20 cellular contexts compared by ENCODE assay signal in genomic region chr20:41446471-41446870, GRCh38.
DNase-seq lines count a peak whose midpoint lies in the region; ATAC-seq and TF ChIP-seq lines count a peak whose summit lies in the region.
"Had no signal": no experiment of that assay in that cellular context is flagged by ENCODE, and none has a peak within 500 bp of the region (broad histone marks: within the 10 kb centered on the region; RNA-seq: fewer than 3 reads in every experiment).

No MANE protein-coding gene starts in this region.

- no peaks in the 10 kb centered on the region for H3K9me3 Mint-ChIP-seq in activated naive CD8-positive, alpha-beta T cell treated with anti-CD3 and anti-CD28 coated beads for 36 hours
- no peaks in the 10 kb centered on the region for H3K9me3 Mint-ChIP-seq in activated naive CD8-positive, alpha-beta T cell treated with anti-CD3 and anti-CD28 coated beads, Interleukin-2, amount 50 U/mL, for 24 hours
- H3K9me3 Mint-ChIP-seq in neural crest cell, result no peaks in the 10 kb centered on the region
- no peaks in the 10 kb centered on the region for H3K9me3 Mint-ChIP-seq in effector memory CD8-positive, alpha-beta T cell
- H3K9me3 Mint-ChIP-seq: CD4-positive, CD25-positive, alpha-beta regulatory T cell; CD8-positive, alpha-beta T cell; HFFc6 had no signal

- peaks cover 92% of the 10 kb centered on the region for H3K36me3 ChIP-seq in suprapubic skin

- TF ChIP-seq POLR2A in suprapubic skin (IDR thresholded peaks at IDR 0.05), result no peak

- H3K27ac Mint-ChIP-seq in activated naive CD8-positive, alpha-beta T cell treated with anti-CD3 and anti-CD28 coated beads for 36 hours, result peak overlapping the region; percentile 3
- H3K27ac Mint-ChIP-seq in activated naive CD8-positive, alpha-beta T cell treated with anti-CD3 and anti-CD28 coated beads, Interleukin-2, amount 50 U/mL, for 24 hours, result no peak overlapping the region
- H3K27ac Mint-ChIP-seq in neural crest cell (ENCODE audit: unreplicated experiment), result peak overlapping the region; percentile 72
- H3K27ac Mint-ChIP-seq in effector memory CD8-positive, alpha-beta T cell, result no peak overlapping the region
- H3K27ac Mint-ChIP-seq: B cell; CD4-positive, CD25-positive, alpha-beta regulatory T cell; CD8-positive, alpha-beta T cell; HFFc6 had no signal

- ATAC-seq in activated naive CD8-positive, alpha-beta T cell treated with anti-CD3 and anti-CD28 coated beads, Interleukin-2, amount 50 U/mL, for 24 hours, result no peak
- no peak for ATAC-seq in effector memory CD8-positive, alpha-beta T cell (replicated peaks)
- no peak for ATAC-seq in omental fat pad (ENCODE audit: low FRiP score)
- ATAC-seq: CD8-positive, alpha-beta T cell had no signal

- no peak for DNase-seq in activated naive CD8-positive, alpha-beta T cell treated with anti-CD3 and anti-CD28 coated beads for 36 hours
- no peak for DNase-seq in activated naive CD8-positive, alpha-beta T cell treated with anti-CD3 and anti-CD28 coated beads, Interleukin-2, amount 50 U/mL, for 24 hours
- DNase-seq in NCI-H187 (lab: John Stamatoyannopoulos, UW), result peak; percentile 46 to 63
- DNase-seq in NCI-H526 treated with DMSO at 0.1 percent for 48 hours (lab: John Stamatoyannopoulos, UW), result peak; percentile 17
- no peak for DNase-seq in neural crest cell (ENCODE audit: low read depth, low spot score)
- no peak for DNase-seq in effector memory CD8-positive, alpha-beta T cell
- DNase-seq in omental fat pad (ENCODE audit: low spot score), result no peak
- DNase-seq in suprapubic skin (ENCODE audit: low spot score in 2 of 2), result no peak
- DNase-seq: CD4-positive, CD25-positive, alpha-beta regulatory T cell; CD8-positive, alpha-beta T cell; DMS153; GF-D8; GOT3; HFFc6 had no signal

- no peaks in the 10 kb centered on the region for H3K27me3 ChIP-seq in suprapubic skin
- H3K27me3 ChIP-seq: BLaER1 had no signal

- no peak overlapping the region for H3K4me3 Mint-ChIP-seq in activated naive CD8-positive, alpha-beta T cell treated with anti-CD3 and anti-CD28 coated beads for 36 hours
- no peak overlapping the region for H3K4me3 Mint-ChIP-seq in activated naive CD8-positive, alpha-beta T cell treated with anti-CD3 and anti-CD28 coated beads, Interleukin-2, amount 50 U/mL, for 24 hours
- H3K4me3 Mint-ChIP-seq in neural crest cell, result no peak overlapping the region
- H3K4me3 Mint-ChIP-seq in effector memory CD8-positive, alpha-beta T cell, result no peak overlapping the region
- H3K4me3 Mint-ChIP-seq: B cell; CD4-positive, CD25-positive, alpha-beta regulatory T cell; CD8-positive, alpha-beta T cell; HFFc6 had no signal

- 88% methylated on average over 4 of the region's 4 CpGs for WGBS in suprapubic skin

- no peak overlapping the region for H3K27ac ChIP-seq in suprapubic skin
- H3K27ac ChIP-seq: 22Rv1, BLaER1, C4-2B had no signal

- peaks cover 18% of the 10 kb centered on the region for H3K4me1 Mint-ChIP-seq in activated naive CD8-positive, alpha-beta T cell treated with anti-CD3 and anti-CD28 coated beads for 36 hours
- peaks cover 9% of the 10 kb centered on the region for H3K4me1 Mint-ChIP-seq in activated naive CD8-positive, alpha-beta T cell treated with anti-CD3 and anti-CD28 coated beads, Interleukin-2, amount 50 U/mL, for 24 hours
- no peaks in the 10 kb centered on the region for H3K4me1 Mint-ChIP-seq in neural crest cell
- H3K4me1 Mint-ChIP-seq in effector memory CD8-positive, alpha-beta T cell (ENCODE audit: low read depth in 2 of 2), result no peaks in the 10 kb centered on the region

- TF ChIP-seq CTCF in neural crest cell (conservative IDR thresholded peaks at IDR 0.05), result no peak
- TF ChIP-seq CTCF in omental fat pad (IDR thresholded peaks at IDR 0.05), result no peak
- TF ChIP-seq CTCF in suprapubic skin (IDR thresholded peaks at IDR 0.05), result no peak

- H3K36me3 Mint-ChIP-seq in activated naive CD8-positive, alpha-beta T cell treated with anti-CD3 and anti-CD28 coated beads for 36 hours, result peaks cover 16% of the 10 kb centered on the region
- peaks cover 30% of the 10 kb centered on the region for H3K36me3 Mint-ChIP-seq in activated naive CD8-positive, alpha-beta T cell treated with anti-CD3 and anti-CD28 coated beads, Interleukin-2, amount 50 U/mL, for 24 hours (ENCODE audit: low read depth)
- peaks cover 13% of the 10 kb centered on the region for H3K36me3 Mint-ChIP-seq in neural crest cell (ENCODE audit: low read depth)
- peaks cover 50% of the 10 kb centered on the region for H3K36me3 Mint-ChIP-seq in effector memory CD8-positive, alpha-beta T cell (ENCODE audit: insufficient read depth)

- H3K27me3 Mint-ChIP-seq in activated naive CD8-positive, alpha-beta T cell treated with anti-CD3 and anti-CD28 coated beads for 36 hours, result no peaks in the 10 kb centered on the region
- no peaks in the 10 kb centered on the region for H3K27me3 Mint-ChIP-seq in activated naive CD8-positive, alpha-beta T cell treated with anti-CD3 and anti-CD28 coated beads, Interleukin-2, amount 50 U/mL, for 24 hours
- no peaks in the 10 kb centered on the region for H3K27me3 Mint-ChIP-seq in neural crest cell (ENCODE audit: low read depth)
- no peaks in the 10 kb centered on the region for H3K27me3 Mint-ChIP-seq in effector memory CD8-positive, alpha-beta T cell
- H3K27me3 Mint-ChIP-seq: B cell; CD4-positive, CD25-positive, alpha-beta regulatory T cell had no signal

- no peaks in the 10 kb centered on the region for H3K9me3 ChIP-seq in suprapubic skin
- H3K9me3 ChIP-seq: BLaER1, Caco-2, HAP-1 had no signal

- no peak for TF ChIP-seq EP300 in suprapubic skin (IDR thresholded peaks at IDR 0.05)

- no peak overlapping the region for H3K4me3 ChIP-seq in suprapubic skin
- H3K4me3 ChIP-seq: BLaER1, HAP-1 had no signal

- H3K4me1 ChIP-seq in suprapubic skin, result no peaks in the 10 kb centered on the region
- H3K4me1 ChIP-seq: HAP-1 had no signal

Comparison
In these comparisons a context has a peak if more than half of its experiments do, and no peak if none do; other contexts are left out.
1. H3K27ac Mint-ChIP-seq: peak in activated naive CD8-positive, alpha-beta T cell treated with anti-CD3 and anti-CD28 coated beads for 36 hours (single experiment) and neural crest cell (single experiment); none in activated naive CD8-positive, alpha-beta T cell treated with anti-CD3 and anti-CD28 coated beads, Interleukin-2, amount 50 U/mL, for 24 hours (single experiment) and effector memory CD8-positive, alpha-beta T cell (0 of 2).
2. DNase-seq: peak in NCI-H187 (2 of 2) and NCI-H526 treated with DMSO at 0.1 percent for 48 hours (single experiment); none in activated naive CD8-positive, alpha-beta T cell treated with anti-CD3 and anti-CD28 coated beads for 36 hours (single experiment), activated naive CD8-positive, alpha-beta T cell treated with anti-CD3 and anti-CD28 coated beads, Interleukin-2, amount 50 U/mL, for 24 hours (single experiment), neural crest cell (single experiment), effector memory CD8-positive, alpha-beta T cell (0 of 3), omental fat pad (single experiment) and suprapubic skin (0 of 2).